ENCODE assay signal across 21 cellular contexts in the genomic region with DNA sequence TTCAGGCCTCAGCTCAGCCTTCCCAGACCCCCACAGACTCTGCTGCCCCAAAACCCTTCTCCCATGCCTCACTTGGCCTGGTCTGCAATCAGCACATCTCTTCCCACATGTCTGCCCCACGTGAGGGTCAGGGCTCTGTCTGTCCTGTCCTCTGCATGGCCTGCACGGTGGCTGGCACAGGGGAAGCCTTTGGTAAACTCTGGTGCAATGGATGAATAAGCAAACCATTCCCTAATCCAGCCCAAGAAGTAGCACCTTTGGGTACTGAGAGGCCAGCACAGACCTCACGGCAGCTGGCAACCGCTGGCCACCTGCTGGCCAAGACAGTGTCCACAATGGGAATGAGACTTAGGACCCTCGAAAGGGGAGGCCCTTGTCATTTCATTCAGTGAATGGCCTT. TPM values are rescaled to one million over a fixed set of nuclear protein-coding genes. Genes with fewer than 3 reads are reported as not detected.
DNase-seq lines count a peak whose midpoint lies in the region; ATAC-seq and TF ChIP-seq lines count a peak whose summit lies in the region.
"Had no signal": no experiment of that assay in that cellular context is flagged by ENCODE, and none has a peak within 500 bp of the region (broad histone marks: within the 10 kb centered on the region; RNA-seq: fewer than 3 reads in every experiment).

No MANE protein-coding gene starts in this region.

- whole genome bisulfite sequencing in right cardiac atrium: 79% methylated on average over 5 of the region's 5 CpGs
- WGBS in psoas muscle, 3 donors: 57 to 76% (median 71%) methylated on average over 5 of the region's 5 CpGs

- no peak overlapping the region for H3K27ac ChIP-seq in brain microvascular endothelial cell
- H3K27ac ChIP-seq in right cardiac atrium (ENCODE audit: low read length): peak overlapping the region; percentile 80
- peak overlapping the region; percentile 94 for H3K27ac ChIP-seq in psoas muscle
- H3K27ac ChIP-seq: epithelial cell of prostate had no signal

- no peak overlapping the region for H3K4me3 Mint-ChIP-seq in Caco-2 (ENCODE audit: unreplicated experiment)
- H3K4me3 Mint-ChIP-seq: activated CD4-positive, alpha-beta T cell treated with anti-CD3 and anti-CD28 coated beads, Interleukin-2, amount 10 ng/mL, durations not matched to agents 7 days and 5 days; CD4-positive, CD25-positive, alpha-beta regulatory T cell; stimulated activated effector memory CD8-positive, alpha-beta T cell treated with anti-CD3 and anti-CD28 coated beads, Interleukin-12 subunit alpha, Interleukin-12 subunit beta, amount 100 ng/mL, for 72 hours had no signal

- no peak for TF ChIP-seq CTCF in Caco-2 (IDR thresholded peaks at IDR 0.05; ENCODE audit: insufficient read depth in 1 of 2, low read depth in 1 of 2, low read length in 1 of 2, severe bottlenecking in 1 of 2, unreplicated experiment in 1 of 2)
- TF ChIP-seq CTCF in brain microvascular endothelial cell (IDR thresholded peaks at IDR 0.05; ENCODE audit: low read depth, low read length, missing control alignments): peak; percentile 41
- no peak for TF ChIP-seq CTCF in psoas muscle (IDR thresholded peaks at IDR 0.05)

- H3K4me3 ChIP-seq in Caco-2 (ENCODE audit: low read depth, low read length) (no peak overlapping the region), brain microvascular endothelial cell (ENCODE audit: low read depth, low read length) (no peak overlapping the region), right cardiac atrium (ENCODE audit: low read length) (no peak overlapping the region), psoas muscle (no peak overlapping the region)
- H3K4me3 ChIP-seq: tibial artery had no signal

- no peaks in the 10 kb centered on the region for H3K4me1 Mint-ChIP-seq in Caco-2 (ENCODE audit: low read depth, unreplicated experiment)
- H3K4me1 Mint-ChIP-seq: stimulated activated effector memory CD8-positive, alpha-beta T cell treated with anti-CD3 and anti-CD28 coated beads, Interleukin-12 subunit alpha, Interleukin-12 subunit beta, amount 100 ng/mL, for 72 hours had no signal

- no peaks in the 10 kb centered on the region for H3K36me3 Mint-ChIP-seq in Caco-2 (ENCODE audit: insufficient read depth, unreplicated experiment)
- H3K36me3 Mint-ChIP-seq: CD4-positive, CD25-positive, alpha-beta regulatory T cell; stimulated activated effector memory CD8-positive, alpha-beta T cell treated with anti-CD3 and anti-CD28 coated beads, Interleukin-12 subunit alpha, Interleukin-12 subunit beta, amount 100 ng/mL, for 72 hours had no signal

- in situ Hi-C loops in brain microvascular endothelial cell (cut with HindIII; ENCODE audit: low pct_ligation_motif_present, low sequenced_read_pairs): no loop called here

- no peaks in the 10 kb centered on the region for H3K27me3 ChIP-seq in Caco-2 (replicated peaks; ENCODE audit: control insufficient read depth, insufficient read depth, low read length)
- H3K27me3 ChIP-seq in brain microvascular endothelial cell (replicated peaks): no peaks in the 10 kb centered on the region
- no peaks in the 10 kb centered on the region for H3K27me3 ChIP-seq in right cardiac atrium (ENCODE audit: control insufficient read depth, insufficient read depth)
- H3K27me3 ChIP-seq in psoas muscle (ENCODE audit: insufficient read depth in 3 of 3, low read length in 2 of 3): no peaks in the 10 kb centered on the region
- H3K27me3 ChIP-seq: tibial artery had no signal

- no TSS peak for BruUV-seq in Caco-2 (replicated peaks; lab: Mats Ljungman, UMichigan)

- no peaks in the 10 kb centered on the region for H3K9me3 Mint-ChIP-seq in Caco-2 (ENCODE audit: unreplicated experiment)
- H3K9me3 Mint-ChIP-seq: stimulated activated effector memory CD8-positive, alpha-beta T cell treated with anti-CD3 and anti-CD28 coated beads, Interleukin-12 subunit alpha, Interleukin-12 subunit beta, amount 100 ng/mL, for 72 hours had no signal

- CTCF ChIA-PET in Caco-2 (lab: Charles Lee): no interaction called here

- H3K36me3 ChIP-seq in Caco-2 (ENCODE audit: control insufficient read depth, insufficient read depth, low read length) (no peaks in the 10 kb centered on the region), brain microvascular endothelial cell (replicated peaks) (no peaks in the 10 kb centered on the region), psoas muscle (ENCODE audit: insufficient read depth in 1 of 2, low read depth in 1 of 2) (peaks cover 0 to 5% of the 10 kb centered on the region in 2 donors)
- H3K36me3 ChIP-seq: tibial artery had no signal

- ATAC-seq in right cardiac atrium: no peak
- no peak for ATAC-seq in psoas muscle
- no peak for ATAC-seq in GM21515 (IDR thresholded peaks at IDR 0.05; ENCODE audit: unreplicated experiment)
- no peak for ATAC-seq in GM18519 (IDR thresholded peaks at IDR 0.05; ENCODE audit: low FRiP score, unreplicated experiment)
- ATAC-seq: stimulated activated effector memory CD8-positive, alpha-beta T cell treated with anti-CD3 and anti-CD28 coated beads, Interleukin-12 subunit alpha, Interleukin-12 subunit beta, amount 100 ng/mL, for 72 hours had no signal

- H3K27ac Mint-ChIP-seq in Caco-2 (ENCODE audit: unreplicated experiment): peak overlapping the region; percentile 59
- H3K27ac Mint-ChIP-seq: activated CD4-positive, alpha-beta T cell treated with anti-CD3 and anti-CD28 coated beads, Interleukin-2, amount 10 ng/mL, durations not matched to agents 7 days and 5 days; CD4-positive, CD25-positive, alpha-beta regulatory T cell; stimulated activated effector memory CD8-positive, alpha-beta T cell treated with anti-CD3 and anti-CD28 coated beads, Interleukin-12 subunit alpha, Interleukin-12 subunit beta, amount 100 ng/mL, for 72 hours had no signal

- POLR2A ChIA-PET in Caco-2 (lab: Charles Lee): no interaction called here

- no peaks in the 10 kb centered on the region for H3K27me3 Mint-ChIP-seq in Caco-2 (ENCODE audit: insufficient read depth, unreplicated experiment)

- no peaks in the 10 kb centered on the region for H3K9me3 ChIP-seq in Caco-2
- H3K9me3 ChIP-seq in right cardiac atrium (ENCODE audit: control insufficient read depth, low read length): no peaks in the 10 kb centered on the region
- peaks cover 5% of the 10 kb centered on the region for H3K9me3 ChIP-seq in psoas muscle
- H3K9me3 ChIP-seq: tibial artery had no signal

- intact Hi-C loops in Caco-2 (cut with micrococcal nuclease; ENCODE audit: unreplicated experiment) (no loop called here), right cardiac atrium (cut with DNase I) (no loop called here), psoas muscle (cut with DNase I) (no loop called here)

- DNase-seq in Caco-2 (no peak), brain microvascular endothelial cell (no peak), right cardiac atrium (peak; percentile 12 to 48 (median 33)), psoas muscle (peak in 1 of 2 donors; percentile 40), HPDE6-E6E7 (ENCODE audit: extremely low spot score) (no peak), GDM1 (lab: John Stamatoyannopoulos, UW) (no peak)
- DNase-seq: activated CD4-positive, alpha-beta T cell treated with anti-CD3 and anti-CD28 coated beads, Interleukin-2, amount 10 ng/mL, durations not matched to agents 7 days and 5 days; amygdala; CD4-positive, CD25-positive, alpha-beta regulatory T cell; cortex of kidney; DMS53; GOT3; NCI-H187 treated with DMSO at 0.1 percent for 48 hours; NCI-H345; stimulated activated CD4-positive, alpha-beta T cell treated with anti-CD3 and anti-CD28 coated beads, Interleukin-12 subunit alpha, Interleukin-12 subunit beta, amount 100 ng/mL, for 4 hours; SW 1271 had no signal

- no peaks in the 10 kb centered on the region for H3K4me1 ChIP-seq in Caco-2
- peaks cover 33% of the 10 kb centered on the region for H3K4me1 ChIP-seq in right cardiac atrium (ENCODE audit: control insufficient read depth, insufficient read depth, low read length)
- H3K4me1 ChIP-seq in psoas muscle: peaks cover 59% of the 10 kb centered on the region

RNA-seq across cellular contexts. Expression of gene ABTB1, which starts 27.7 kb away (rescaled TPM):
- total RNA-seq in Caco-2 (2022): 6.2 TPM in 2 replicates
- 10 to 100 TPM; 20.2 to 47.1 (median 34.1) TPM for total RNA-seq in right cardiac atrium
- polyA plus RNA-seq in right cardiac atrium: 38.2 TPM
- total RNA-seq in psoas muscle: 10 to 100 TPM; 22.8 to 34.5 (median 27.6) TPM
- 10 to 100 TPM; 29.1 to 30.3 (median 30.1) TPM for polyA plus RNA-seq in psoas muscle

Comparison
In these comparisons a context has a peak if more than half of its experiments do, and no peak if none do; other contexts are left out.
1. DNase-seq: peak in right cardiac atrium (3 of 3); none in Caco-2 (0 of 2), brain microvascular endothelial cell (single experiment), HPDE6-E6E7 (single experiment) and GDM1 (single experiment).